In the genomic region with DNA sequence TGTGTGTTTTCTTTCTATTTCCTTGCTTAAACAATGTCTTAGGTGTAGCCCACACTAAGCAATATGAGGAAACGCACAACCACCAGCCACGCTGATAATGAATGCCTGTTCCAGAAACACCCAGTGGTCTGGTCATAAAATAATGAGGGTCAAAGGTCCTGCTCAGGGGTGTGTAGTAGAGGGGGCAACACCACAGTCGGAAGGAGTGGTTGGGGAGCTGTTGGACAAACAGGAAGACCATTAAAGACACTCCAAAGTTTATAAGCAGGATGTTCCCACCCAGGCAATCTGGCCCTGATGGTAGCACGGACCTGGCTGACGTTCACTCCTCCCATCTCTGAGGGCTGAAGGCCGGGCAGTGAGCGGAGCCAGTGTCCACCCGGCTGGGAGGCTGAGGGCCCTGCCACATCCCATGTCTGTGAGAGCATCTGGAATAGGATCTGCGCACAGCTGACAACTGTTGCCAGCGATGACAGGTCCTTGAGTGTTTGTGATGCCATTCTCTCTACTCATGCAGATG, we compare ENCODE assay signal across 12 cellular contexts. TPM values are rescaled to one million over a fixed set of nuclear protein-coding genes. Genes with fewer than 3 reads are reported as not detected.
DNase-seq lines count a peak whose midpoint lies in the region; ATAC-seq and TF ChIP-seq lines count a peak whose summit lies in the region.
"Had no signal": no experiment of that assay in that cellular context is flagged by ENCODE, and none has a peak within 500 bp of the region (broad histone marks: within the 10 kb centered on the region; RNA-seq: fewer than 3 reads in every experiment).

No MANE protein-coding gene starts in this region.

- intact Hi-C loops in Panc1 (cut with micrococcal nuclease; ENCODE audit: unreplicated experiment), result no loop called here
- intact Hi-C loops in uterus (cut with DNase I; ENCODE audit: low total_unique reads), result loop anchor here (10.0 kb wide), 1 partner anchor 174 kb away; no protein-coding TSS in a partner anchor

- H3K4me3 ChIP-seq in Panc1 (ENCODE audit: low read depth in 2 of 2, low read length in 2 of 2), result no peak overlapping the region
- H3K4me3 ChIP-seq in fibroblast of mammary gland (ENCODE audit: control insufficient read depth, low read depth, low read length), result no peak overlapping the region
- H3K4me3 ChIP-seq in mucosa of stomach (ENCODE audit: low read length), result no peak overlapping the region
- H3K4me3 ChIP-seq in uterus, result no peak overlapping the region
- H3K4me3 ChIP-seq: left lung had no signal

- POLR2A ChIA-PET in Panc1 (lab: Charles Lee), result interaction anchor here (0.5 kb wide), 1 partner anchor 121 kb away, joined by 11 read pairs; no protein-coding TSS in a partner anchor

- H3K27me3 ChIP-seq in Panc1 (ENCODE audit: control insufficient read depth, insufficient read depth, low read length), result no peaks in the 10 kb centered on the region
- no peaks in the 10 kb centered on the region for H3K27me3 ChIP-seq in mucosa of stomach (ENCODE audit: control insufficient read depth, insufficient read depth, low read length)
- H3K27me3 ChIP-seq in uterus, result no peaks in the 10 kb centered on the region
- H3K27me3 ChIP-seq: left lung had no signal

- peak overlapping the region; percentile 83 for H3K27ac ChIP-seq in Panc1 (ENCODE audit: low read length)
- H3K27ac ChIP-seq in uterus, result peak overlapping the region; percentile 15 to 49

- DNase-seq in Panc1 (ENCODE audit: low read depth, low spot score) (no peak), fibroblast of mammary gland (ENCODE audit: low read depth) (peak; percentile 51), uterus (no peak), DMS153 (lab: John Stamatoyannopoulos, UW) (no peak), NK-92 (lab: John Stamatoyannopoulos, UW; ENCODE audit: unreplicated experiment) (no peak), OCI-M2 (lab: John Stamatoyannopoulos, UW; ENCODE audit: unreplicated experiment) (no peak)
- DNase-seq: effector CD4-positive, alpha-beta T cell; GF-D8; KBM-7; left lung; NCI-H524 had no signal

- H3K36me3 ChIP-seq in Panc1 (ENCODE audit: control insufficient read depth, insufficient read depth, low read length), result no peaks in the 10 kb centered on the region
- H3K36me3 ChIP-seq in mucosa of stomach (ENCODE audit: control insufficient read depth, insufficient read depth, low read length), result no peaks in the 10 kb centered on the region
- H3K36me3 ChIP-seq in uterus, result no peaks in the 10 kb centered on the region
- H3K36me3 ChIP-seq: left lung had no signal

- H3K9me3 ChIP-seq in Panc1 (ENCODE audit: control insufficient read depth, insufficient read depth, low read depth, low read length), result no peaks in the 10 kb centered on the region
- no peaks in the 10 kb centered on the region for H3K9me3 ChIP-seq in mucosa of stomach (ENCODE audit: control insufficient read depth, low read length)
- H3K9me3 ChIP-seq in uterus, result no peaks in the 10 kb centered on the region
- H3K9me3 ChIP-seq: left lung had no signal

- H3K4me1 ChIP-seq in Panc1 (ENCODE audit: control insufficient read depth, insufficient read depth, low read length) (peaks cover 59% of the 10 kb centered on the region), mucosa of stomach (ENCODE audit: control insufficient read depth, insufficient read depth, low read length) (peaks cover 18% of the 10 kb centered on the region), uterus (no peaks in the 10 kb centered on the region)

- in situ Hi-C loops in Panc1 (cut with HindIII; ENCODE audit: low pct_unique_long_range_greater_than_20kb, low sequenced_read_pairs), result no loop called here

- CTCF ChIA-PET in Panc1 (lab: Charles Lee), result no interaction called here

- ATAC-seq in Panc1, result no peak

- peak overlapping the region; percentile 4 for H3K9ac ChIP-seq in mucosa of stomach (ENCODE audit: low read length)

- BruUV-seq in Panc1 (replicated peaks; lab: Mats Ljungman, UMichigan), result no TSS peak

- TF ChIP-seq POLR2A in uterus (IDR thresholded peaks at IDR 0.05), result no peak

- no peak for TF ChIP-seq CTCF in Panc1 (IDR thresholded peaks at IDR 0.05)
- no peak for TF ChIP-seq CTCF in fibroblast of mammary gland (conservative IDR thresholded peaks at IDR 0.05; ENCODE audit: control insufficient read depth, insufficient read depth, low read depth, low read length)
- no peak for TF ChIP-seq CTCF in uterus (IDR thresholded peaks at IDR 0.05)

RNA-seq across cellular contexts. Expression of a gene that starts 7.7 kb away (rescaled TPM):
- total RNA-seq in Panc1 (2021; ENCODE audit: unreplicated experiment) (2.2 TPM), uterus (1 to 10 TPM in 2 of 4 donors, under 1 TPM in 2; under 0.01 to 3.8 (median 0.74) TPM)
- polyA plus RNA-seq in Panc1 (2012; ENCODE audit: insufficient read length), result 2.5 TPM

RNA-seq across cellular contexts. Expression of a gene that starts 38.9 kb away (rescaled TPM):
- total RNA-seq in Panc1 (2021; ENCODE audit: unreplicated experiment) (72.7 TPM), uterus (10 to 100 TPM in 3 of 4 donors, 1 to 10 TPM in 1; 5.1 to 64.7 (median 41.9) TPM)
- polyA plus RNA-seq in Panc1 (2012; ENCODE audit: insufficient read length), result 29.3 TPM
